Comparison of ENCODE assay signal across 13 cellular contexts in genomic region chr3:191648787-191649186, GRCh38.
A peak's percentile ranks its signal among the peaks of the same experiment; 100 is the strongest.
DNase-seq lines count a peak whose midpoint lies in the region; ATAC-seq and TF ChIP-seq lines count a peak whose summit lies in the region.
"Had no signal": no experiment of that assay in that cellular context is flagged by ENCODE, and none has a peak within 500 bp of the region (broad histone marks: within the 10 kb centered on the region; RNA-seq: fewer than 3 reads in every experiment).

No MANE protein-coding gene starts in this region.

- TF ChIP-seq CTCF in RWPE1 (conservative IDR thresholded peaks at IDR 0.05; ENCODE audit: low read depth), result no peak
- TF ChIP-seq CTCF in epithelial cell of esophagus (IDR thresholded peaks at IDR 0.05; ENCODE audit: insufficient read depth, low read depth, low read length, missing control alignments), result no peak

- H3K23ac ChIP-seq in mesendoderm (ENCODE audit: low read length), result no peak overlapping the region

- H3K4me2 ChIP-seq in mesendoderm (ENCODE audit: low read length), result no peak overlapping the region

- no peaks in the 10 kb centered on the region for H3K4me1 ChIP-seq in mesendoderm (ENCODE audit: control insufficient read depth, low read depth, low read length)

- no peaks in the 10 kb centered on the region for H3K79me1 ChIP-seq in mesendoderm (ENCODE audit: low read length)

- ATAC-seq in GM18520 (IDR thresholded peaks at IDR 0.05; ENCODE audit: unreplicated experiment), result no peak
- ATAC-seq in HG02759 (IDR thresholded peaks at IDR 0.05; ENCODE audit: unreplicated experiment), result no peak
- ATAC-seq: GM12878 had no signal

- H3K27ac ChIP-seq in RWPE1, result no peak overlapping the region
- H3K27ac ChIP-seq in mesendoderm (ENCODE audit: low read depth, low read length), result no peak overlapping the region

- CTCF ChIA-PET in RWPE1 (lab: Yijun Ruan, JAX), result interaction anchor here (0.6 kb wide), 1 partner anchor 30 kb away, joined by 3 read pairs; no protein-coding TSS in a partner anchor

- H3K79me2 ChIP-seq in mesendoderm (ENCODE audit: control insufficient read depth, insufficient read depth, low read length), result no peaks in the 10 kb centered on the region

- H4K8ac ChIP-seq in mesendoderm (ENCODE audit: low read depth, low read length), result no peak overlapping the region

- no peaks in the 10 kb centered on the region for H3K36me3 ChIP-seq in mesendoderm (ENCODE audit: control insufficient read depth, insufficient read depth, low read length)
- H3K36me3 ChIP-seq: HAP-1 had no signal

- H2BK120ac ChIP-seq in mesendoderm (ENCODE audit: low read depth, low read length), result peak overlapping the region; percentile 28

- H3K9ac ChIP-seq in mesendoderm (ENCODE audit: low read length), result no peak overlapping the region

- H2BK15ac ChIP-seq in mesendoderm (replicated peaks; ENCODE audit: low read depth), result no peak overlapping the region

- H3K4me3 ChIP-seq in epithelial cell of esophagus (ENCODE audit: low read length) (no peak overlapping the region), mesendoderm (ENCODE audit: low read length) (no peak overlapping the region)
- H3K4me3 ChIP-seq: GM12878, HAP-1 had no signal

- H2BK5ac ChIP-seq in mesendoderm (ENCODE audit: low read length), result no peak overlapping the region

- no peak overlapping the region for H3K56ac ChIP-seq in mesendoderm (ENCODE audit: low read length)

- no peak overlapping the region for H4K5ac ChIP-seq in mesendoderm (ENCODE audit: low read length)

- POLR2A ChIA-PET in RWPE1 (lab: Yijun Ruan, JAX; ENCODE audit: low non-redundant PET), result no interaction called here

- no peaks in the 10 kb centered on the region for H3K27me3 ChIP-seq in mesendoderm (ENCODE audit: insufficient read depth, low read length, poor library complexity)

- H3K18ac ChIP-seq in mesendoderm (ENCODE audit: low read length), result no peak overlapping the region

- no peak overlapping the region for H2AK5ac ChIP-seq in mesendoderm (ENCODE audit: low read length)

- H3K4ac ChIP-seq in mesendoderm (ENCODE audit: low read depth, low read length), result no peak overlapping the region

- DNase-seq in LoVo (ENCODE audit: low spot score), result peak; percentile 8
- peak; percentile 3 for DNase-seq in RWPE1 (ENCODE audit: low spot score)
- DNase-seq in epithelial cell of esophagus (ENCODE audit: low read depth), result peak; percentile 86
- DNase-seq in mesendoderm, result no peak
- DNase-seq in SKM-1 treated with dmso at 0.1 percent for 144 hours (lab: John Stamatoyannopoulos, UW; ENCODE audit: unreplicated experiment), result no peak
- DNase-seq in glomerular visceral epithelial cell (ENCODE audit: extremely low spot score), result no peak
- DNase-seq: C1 segment of cervical spinal cord; CD4-positive, alpha-beta memory T cell; DMS79 had no signal

Comparison
In these comparisons a context has a peak if more than half of its experiments do, and no peak if none do; other contexts are left out.
1. DNase-seq: peak in LoVo (single experiment), RWPE1 (single experiment) and epithelial cell of esophagus (single experiment); none in mesendoderm (single experiment), SKM-1 treated with dmso at 0.1 percent for 144 hours (single experiment) and glomerular visceral epithelial cell (single experiment).